12 cellular contexts compared by ENCODE assay signal in genomic region chr10:103890688-103891087, GRCh38. TPM values are rescaled to one million over a fixed set of nuclear protein-coding genes. Genes with fewer than 3 reads are reported as not detected.
DNase-seq lines count a peak whose midpoint lies in the region; ATAC-seq, FAIRE-seq and TF ChIP-seq lines count a peak whose summit lies in the region.
"Had no signal": no experiment of that assay in that cellular context is flagged by ENCODE, and none has a peak within 500 bp of the region (broad histone marks: within the 10 kb centered on the region; RNA-seq: fewer than 3 reads in every experiment).

No MANE protein-coding gene starts in this region.

- H3K27me3 ChIP-seq in CD4-positive, alpha-beta T cell (ENCODE audit: control insufficient read depth, insufficient read depth, low read length): no peaks in the 10 kb centered on the region
- no peaks in the 10 kb centered on the region for H3K27me3 ChIP-seq in neutrophil
- H3K27me3 ChIP-seq: MG63 had no signal

- H3K9me3 ChIP-seq in CD4-positive, alpha-beta T cell (ENCODE audit: control insufficient read depth, low read length): no peaks in the 10 kb centered on the region
- H3K9me3 ChIP-seq in KOPT-K1 (ENCODE audit: insufficient read depth, low read length, poor library complexity, severe bottlenecking): no peaks in the 10 kb centered on the region
- no peaks in the 10 kb centered on the region for H3K9me3 ChIP-seq in neutrophil
- H3K9me3 ChIP-seq: MG63 had no signal

- H3K27me3 Mint-ChIP-seq in CD4-positive, alpha-beta T cell: no peaks in the 10 kb centered on the region
- no peaks in the 10 kb centered on the region for H3K27me3 Mint-ChIP-seq in central memory CD8-positive, alpha-beta T cell

- no peak overlapping the region for H3K27ac ChIP-seq in CD4-positive, alpha-beta T cell (ENCODE audit: low read depth, low read length)
- H3K27ac ChIP-seq in KOPT-K1 (ENCODE audit: low read depth, low read length, poor library complexity, severe bottlenecking) (peak overlapping the region; percentile 19), neutrophil (peak overlapping the region; percentile 56)
- H3K27ac ChIP-seq: HL-60 had no signal

- peaks cover 98% of the 10 kb centered on the region for H3K36me3 Mint-ChIP-seq in CD4-positive, alpha-beta T cell (ENCODE audit: low read depth)
- peaks cover 45% of the 10 kb centered on the region for H3K36me3 Mint-ChIP-seq in central memory CD8-positive, alpha-beta T cell (ENCODE audit: insufficient read depth)

- H3K4me3 ChIP-seq in neutrophil (ENCODE audit: low read depth in 1 of 2, low read length in 1 of 2): no peak overlapping the region
- H3K4me3 ChIP-seq: MG63 had no signal

- TF ChIP-seq CTCF in CD4-positive, alpha-beta T cell (IDR thresholded peaks at IDR 0.05): no peak
- TF ChIP-seq CTCF in neutrophil (IDR thresholded peaks at IDR 0.05) (no peak), D721Med (IDR thresholded peaks at IDR 0.05; ENCODE audit: insufficient read depth, missing control alignments) (no peak)

- no peak for FAIRE-seq in D721Med (lab: Jason Lieb, UNC)
- FAIRE-seq: endometrium had no signal

- POLR2A ChIA-PET in CD4-positive, alpha-beta T cell (lab: Charles Lee): interaction anchor here (1.2 to 1.4 kb wide), 3 partner anchors 15 to 231 kb away, joined by 3 to 6 read pairs (median 5); partner anchors contain the start of gene SFR1

- peak overlapping the region; percentile 33 for H3K27ac Mint-ChIP-seq in CD4-positive, alpha-beta T cell
- peak overlapping the region; percentile 56 for H3K27ac Mint-ChIP-seq in central memory CD8-positive, alpha-beta T cell (ENCODE audit: low read depth)

- CTCF ChIA-PET in CD4-positive, alpha-beta T cell (lab: Charles Lee): interaction anchor here (1.1 to 2.0 kb wide), 4 partner anchors 11 to 233 kb away, joined by 3 to 8 read pairs (median 4); partner anchors contain the start of gene SFR1

- no peak for ATAC-seq in CD4-positive, alpha-beta T cell (ENCODE audit: poor library complexity)
- ATAC-seq in central memory CD8-positive, alpha-beta T cell (replicated peaks; ENCODE audit: extremely low read depth, poor library complexity, severe bottlenecking): no peak
- ATAC-seq in HG03457 (IDR thresholded peaks at IDR 0.05; ENCODE audit: unreplicated experiment): no peak
- no peak for ATAC-seq in GM19395 (IDR thresholded peaks at IDR 0.05; ENCODE audit: unreplicated experiment)

- no peak overlapping the region for H3K4me3 Mint-ChIP-seq in CD4-positive, alpha-beta T cell
- no peak overlapping the region for H3K4me3 Mint-ChIP-seq in central memory CD8-positive, alpha-beta T cell

- H3K4me1 Mint-ChIP-seq in CD4-positive, alpha-beta T cell (ENCODE audit: low read depth): peaks cover 41% of the 10 kb centered on the region
- peaks cover 25% of the 10 kb centered on the region for H3K4me1 Mint-ChIP-seq in central memory CD8-positive, alpha-beta T cell

- no peak for DNase-seq in CD4-positive, alpha-beta T cell
- DNase-seq in central memory CD8-positive, alpha-beta T cell (ENCODE audit: low spot score in 2 of 2): no peak
- DNase-seq in D721Med (ENCODE audit: insufficient read length, low spot score): no peak
- DNase-seq: MG63; NCI-H2171; stimulated activated CD4-positive, alpha-beta T cell treated with anti-CD3 and anti-CD28 coated beads, Interleukin-4, amount 100 ng/mL, for 4 hours had no signal

- intact Hi-C loops in CD4-positive, alpha-beta T cell (cut with DNase I, micrococcal nuclease): loop anchor here in 1 of 2 experiments (5.0 kb wide), 1 partner anchor 77 kb away; the partner anchor contains the start of gene SLK

- H3K4me1 ChIP-seq in neutrophil (ENCODE audit: control insufficient read depth in 1 of 2, insufficient read depth in 1 of 2, low read depth in 1 of 2, low read length in 1 of 2): peaks cover 22 to 23% of the 10 kb centered on the region in 2 experiments

- H3K36me3 ChIP-seq in KOPT-K1 (ENCODE audit: insufficient read depth, low read length): peaks cover 70% of the 10 kb centered on the region
- H3K36me3 ChIP-seq in neutrophil: peaks cover 53% of the 10 kb centered on the region

- no peaks in the 10 kb centered on the region for H3K9me3 Mint-ChIP-seq in CD4-positive, alpha-beta T cell
- H3K9me3 Mint-ChIP-seq in central memory CD8-positive, alpha-beta T cell: no peaks in the 10 kb centered on the region

RNA-seq across cellular contexts. Expression of gene STN1, which starts 27.3 kb away (rescaled TPM):
- 10 to 100 TPM; 13.0 to 13.4 TPM for total RNA-seq in CD4-positive, alpha-beta T cell

RNA-seq across cellular contexts. Expression of gene SH3PXD2A, which starts 35.3 kb away (rescaled TPM):
- 1 to 10 TPM; 6.9 to 7.0 TPM for total RNA-seq in CD4-positive, alpha-beta T cell
